Comparison of ENCODE assay signal across 19 cellular contexts in the genomic region with DNA sequence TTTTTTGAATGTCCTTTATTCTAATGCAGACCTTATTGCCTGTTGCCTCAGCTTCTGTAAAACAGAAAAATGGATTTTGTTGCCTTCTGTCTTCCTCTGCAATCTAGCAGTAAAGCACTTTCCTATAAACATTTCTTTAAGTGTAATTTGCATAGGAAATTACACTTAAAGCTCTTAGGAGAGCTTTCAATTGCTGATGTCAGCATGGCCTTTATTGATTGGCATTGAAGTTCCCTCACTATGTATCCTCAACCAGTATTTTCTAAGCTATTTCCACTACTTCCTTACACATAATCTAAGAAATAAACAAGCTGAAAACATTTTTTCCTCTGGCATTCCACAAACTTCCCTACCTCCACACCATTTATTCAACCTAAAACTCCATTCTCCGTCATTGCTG. TPM values are rescaled to one million over a fixed set of nuclear protein-coding genes. Genes with fewer than 3 reads are reported as not detected.
"Had no signal": no experiment of that assay in that cellular context is flagged by ENCODE, and none has a peak within 500 bp of the region (broad histone marks: within the 10 kb centered on the region; RNA-seq: fewer than 3 reads in every experiment).

No MANE protein-coding gene starts in this region.

- DNase-seq: activated B cell treated with CpG ODN at 0.5 μM for 24 hours; activated CD4-positive, alpha-beta memory T cell treated with anti-CD3 and anti-CD28 coated beads for 36 hours; activated CD4-positive, alpha-beta T cell treated with anti-CD3 and anti-CD28 coated beads for 4 hours; activated naive CD4-positive, alpha-beta T cell treated with Interleukin-2 at 50 U/mL for 16 hours; body of pancreas; caudate nucleus; endodermal cell; foreskin melanocyte; glutamatergic neuron; hypothalamus; islet precursor cell; left colon; lower lobe of right lung; nucleus accumbens; retina; stimulated activated CD4-positive, alpha-beta T cell treated with anti-CD3 and anti-CD28 coated beads, Interleukin-12 subunit alpha, Interleukin-12 subunit beta, amount 100 ng/mL, for 4 hours; stimulated activated CD4-positive, alpha-beta T cell treated with anti-CD3 and anti-CD28 coated beads, Interleukin-1b, Interleukin-23, amount 100 ng/mL, for 48 hours; stimulated activated CD8-positive, alpha-beta memory T cell treated with anti-CD3 and anti-CD28 coated beads, Interleukin-4, amount 100 ng/mL, for 48 hours; stimulated activated naive CD4-positive, alpha-beta T cell had no signal

- H3K27me3 ChIP-seq: body of pancreas had no signal

- H3K9me3 ChIP-seq: body of pancreas, lower lobe of right lung had no signal

- H3K36me3 ChIP-seq: lower lobe of right lung had no signal

- ATAC-seq: body of pancreas had no signal

- H3K4me1 ChIP-seq: body of pancreas, lower lobe of right lung had no signal

- H3K27ac ChIP-seq: body of pancreas, lower lobe of right lung had no signal

- H3K4me3 ChIP-seq: body of pancreas, lower lobe of right lung had no signal

RNA-seq across cellular contexts. Expression of gene ADGRG6, which starts 22.3 kb away (rescaled TPM):
- total RNA-seq: activated B cell treated with CpG ODN at 0.5 μM for 24 hours had no signal
